Comparison of ENCODE assay signal across 29 cellular contexts in genomic region chr14:92753250-92753649, GRCh38. TPM values are rescaled to one million over a fixed set of nuclear protein-coding genes. Genes with fewer than 3 reads are reported as not detected.
DNase-seq lines count a peak whose midpoint lies in the region; ATAC-seq and TF ChIP-seq lines count a peak whose summit lies in the region.
"Had no signal": no experiment of that assay in that cellular context is flagged by ENCODE, and none has a peak within 500 bp of the region (broad histone marks: within the 10 kb centered on the region; RNA-seq: fewer than 3 reads in every experiment).

No MANE protein-coding gene starts in this region.

- H3K27ac ChIP-seq in adrenal gland = peak overlapping the region in 3 of 5 donors; percentile 21 to 68 (median 41)
- H3K27ac ChIP-seq: breast epithelium, lower lobe of right lung, upper lobe of left lung had no signal

- peak overlapping the region; percentile 16 for H3K27ac Mint-ChIP-seq in progenitor cell of endocrine pancreas
- H3K27ac Mint-ChIP-seq: activated CD4-positive, alpha-beta memory T cell treated with anti-CD3 and anti-CD28 coated beads for 36 hours; activated T-helper 1 cell treated with anti-CD3 and anti-CD28 coated beads, Interleukin-12 subunit alpha, Interleukin-12 subunit beta, Interleukin-2, Interleukin-4 antibody, amounts not matched to agents 30 ng/mL and 10 ng/mL and 1 ng/mL, durations not matched to agents 14 hours and 24 hours and 36 hours; CD8-positive, alpha-beta T cell; effector memory CD8-positive, alpha-beta T cell; HFFc6; nephron; stimulated activated effector memory CD8-positive, alpha-beta T cell treated with anti-CD3 and anti-CD28 coated beads, Interleukin-12 subunit alpha, Interleukin-12 subunit beta, amount 100 ng/mL, for 72 hours had no signal

- peaks cover 5 to 7% of the 10 kb centered on the region in 2 donors for H3K4me1 ChIP-seq in adrenal gland (replicated peaks in 1 of 2)
- H3K4me1 ChIP-seq: breast epithelium had no signal

- DNase-seq in CD1c-positive myeloid dendritic cell (ENCODE audit: extremely low spot score) (peak; percentile 84), Kasumi-1 (lab: John Stamatoyannopoulos, UW) (peak; percentile 90), adrenal gland (peak in 3 of 7 donors; percentile 35 to 57 (median 47)), progenitor cell of endocrine pancreas (ENCODE audit: low spot score, unreplicated experiment) (no peak), RKO (ENCODE audit: low spot score) (no peak)
- DNase-seq: activated CD4-positive, alpha-beta memory T cell treated with anti-CD3 and anti-CD28 coated beads for 36 hours; activated CD8-positive, alpha-beta memory T cell treated with anti-CD3 and anti-CD28 coated beads, Interleukin-2, amount 50 U/mL, for 4 hours; activated naive CD4-positive, alpha-beta T cell treated with anti-CD3 and anti-CD28 coated beads, Interleukin-2, amount 50 U/mL, for 16 hours; CD8-positive, alpha-beta T cell; effector memory CD8-positive, alpha-beta T cell; erythroblast; HFFc6; kidney; lower lobe of right lung; MG63; NCI-H1436; PC-3; SHP77 treated with DMSO at 0.1 percent for 48 hours; stimulated activated CD4-positive, alpha-beta T cell treated with anti-CD3 and anti-CD28 coated beads, Interleukin-4, amount 100 ng/mL, for 24 hours; SW 1271; T-helper 9 cell; upper lobe of left lung had no signal

- no peak overlapping the region for H3K4me3 ChIP-seq in adrenal gland
- H3K4me3 ChIP-seq: breast epithelium, lower lobe of right lung, MG63, upper lobe of left lung had no signal

- no peaks in the 10 kb centered on the region for H3K9me3 ChIP-seq in adrenal gland (replicated peaks in 1 of 3)
- H3K9me3 ChIP-seq: breast epithelium, lower lobe of right lung, MG63, upper lobe of left lung had no signal

- H3K27me3 ChIP-seq in adrenal gland = no peaks in the 10 kb centered on the region
- H3K27me3 ChIP-seq: breast epithelium, MG63, upper lobe of left lung had no signal

- intact Hi-C loops in adrenal gland (cut with DNase I) = no loop called here

- H3K4me3 Mint-ChIP-seq in progenitor cell of endocrine pancreas (ENCODE audit: low read depth) = no peak overlapping the region
- H3K4me3 Mint-ChIP-seq: activated CD4-positive, alpha-beta memory T cell treated with anti-CD3 and anti-CD28 coated beads for 36 hours; activated T-helper 1 cell treated with anti-CD3 and anti-CD28 coated beads, Interleukin-12 subunit alpha, Interleukin-12 subunit beta, Interleukin-2, Interleukin-4 antibody, amounts not matched to agents 30 ng/mL and 10 ng/mL and 1 ng/mL, durations not matched to agents 14 hours and 24 hours and 36 hours; CD8-positive, alpha-beta T cell; effector memory CD8-positive, alpha-beta T cell; HFFc6; nephron; stimulated activated effector memory CD8-positive, alpha-beta T cell treated with anti-CD3 and anti-CD28 coated beads, Interleukin-12 subunit alpha, Interleukin-12 subunit beta, amount 100 ng/mL, for 72 hours had no signal

- H3K36me3 ChIP-seq in adrenal gland (replicated peaks in 1 of 2) = no peaks in the 10 kb centered on the region
- H3K36me3 ChIP-seq: breast epithelium, lower lobe of right lung, MG63, upper lobe of left lung had no signal

- no peak for ATAC-seq in HG03135 (IDR thresholded peaks at IDR 0.05; ENCODE audit: unreplicated experiment)
- no peak for ATAC-seq in esophagus mucosa
- ATAC-seq: CD8-positive, alpha-beta T cell; effector memory CD8-positive, alpha-beta T cell; lower lobe of right lung; PC-3; right cardiac atrium; stimulated activated effector memory CD8-positive, alpha-beta T cell treated with anti-CD3 and anti-CD28 coated beads, Interleukin-12 subunit alpha, Interleukin-12 subunit beta, amount 100 ng/mL, for 72 hours had no signal

- no peaks in the 10 kb centered on the region for H3K27me3 Mint-ChIP-seq in progenitor cell of endocrine pancreas

- H3K9me3 Mint-ChIP-seq in progenitor cell of endocrine pancreas (ENCODE audit: low read depth) = no peaks in the 10 kb centered on the region
- H3K9me3 Mint-ChIP-seq: activated CD4-positive, alpha-beta memory T cell treated with anti-CD3 and anti-CD28 coated beads for 36 hours; activated T-helper 1 cell treated with anti-CD3 and anti-CD28 coated beads, Interleukin-12 subunit alpha, Interleukin-12 subunit beta, Interleukin-2, Interleukin-4 antibody, amounts not matched to agents 30 ng/mL and 10 ng/mL and 1 ng/mL, durations not matched to agents 14 hours and 24 hours and 36 hours; CD8-positive, alpha-beta T cell; effector memory CD8-positive, alpha-beta T cell; HFFc6; nephron; stimulated activated effector memory CD8-positive, alpha-beta T cell treated with anti-CD3 and anti-CD28 coated beads, Interleukin-12 subunit alpha, Interleukin-12 subunit beta, amount 100 ng/mL, for 72 hours had no signal

- TF ChIP-seq POLR2A in adrenal gland (IDR thresholded peaks at IDR 0.05) = no peak

- WGBS in adrenal gland, 4 donors = 63 to 73% (median 69%) methylated on average over 5 of the region's 5 CpGs

- TF ChIP-seq CTCF in adrenal gland (IDR thresholded peaks at IDR 0.05) (no peak), progenitor cell of endocrine pancreas (IDR thresholded peaks at IDR 0.05; ENCODE audit: unreplicated experiment) (no peak)

- H3K36me3 Mint-ChIP-seq in progenitor cell of endocrine pancreas (ENCODE audit: insufficient read depth) = no peaks in the 10 kb centered on the region
- H3K36me3 Mint-ChIP-seq: activated CD4-positive, alpha-beta memory T cell treated with anti-CD3 and anti-CD28 coated beads for 36 hours; CD8-positive, alpha-beta T cell; stimulated activated effector memory CD8-positive, alpha-beta T cell treated with anti-CD3 and anti-CD28 coated beads, Interleukin-12 subunit alpha, Interleukin-12 subunit beta, amount 100 ng/mL, for 72 hours had no signal

- peaks cover 10% of the 10 kb centered on the region for H3K4me1 Mint-ChIP-seq in progenitor cell of endocrine pancreas (ENCODE audit: low read depth)
- H3K4me1 Mint-ChIP-seq: nephron had no signal

RNA-seq across cellular contexts. Expression of gene LGMN, which starts 4.8 kb away (rescaled TPM):
- total RNA-seq in adrenal gland (100 to 1,000 TPM in 7 of 8 donors, 10 to 100 TPM in 1; 84.5 to 153 (median 125) TPM), progenitor cell of endocrine pancreas (63.3 and 73.2 TPM in 2 replicates), esophagus mucosa (27.4 TPM)
- polyA plus RNA-seq in adrenal gland = 10 to 100 TPM; 66.6 to 93.4 (median 81.8) TPM

RNA-seq across cellular contexts. Expression of gene GOLGA5, which starts 40.9 kb away (rescaled TPM):
- total RNA-seq in adrenal gland = 10 to 100 TPM; 24.6 to 55.0 (median 33.0) TPM
- 10 to 100 TPM; 33.4 to 85.1 (median 43.5) TPM for polyA plus RNA-seq in adrenal gland
- total RNA-seq in progenitor cell of endocrine pancreas = 29.7 TPM in 2 replicates
- 24.9 TPM for total RNA-seq in esophagus mucosa

Comparison
In these comparisons a context has a peak if more than half of its experiments do, and no peak if none do; other contexts are left out.
1. DNase-seq: peak in CD1c-positive myeloid dendritic cell (single experiment) and Kasumi-1 (2 of 2); none in progenitor cell of endocrine pancreas (single experiment) and RKO (single experiment).